2 cellular contexts compared by ENCODE assay signal in genomic region chr1:2203671-2204383, GRCh38.
TF ChIP-seq lines count a peak whose summit lies in the region.

No MANE protein-coding gene starts in this region.

TF ChIP-seq in SK-N-SH, 30 proteins besides CTCF, POLR2A, EP300 and RAD21:
- TF ChIP-seq SIN3A (IDR thresholded peaks at IDR 0.05; ENCODE audit: borderline replicate concordance, low read depth, low read length) (no peak), USF1 (IDR thresholded peaks at IDR 0.05; ENCODE audit: borderline replicate concordance, low read depth) (no peak), NFIC (IDR thresholded peaks at IDR 0.05; ENCODE audit: borderline replicate concordance) (no peak), GATA2 (CRISPR knock-in tag; IDR thresholded peaks at IDR 0.05) (no peak), MXI1 (IDR thresholded peaks at IDR 0.05; ENCODE audit: low read depth, low read length) (no peak)

TF ChIP-seq in SK-N-SH treated with all-trans-retinoic acid at 6 μM for 48 hours, 23 proteins besides CTCF, POLR2A, EP300 and RAD21:
- TF ChIP-seq PATZ1 (CRISPR knock-in tag; IDR thresholded peaks at IDR 0.05; ENCODE audit: borderline replicate concordance) (no peak), CREB5 (CRISPR knock-in tag; IDR thresholded peaks at IDR 0.05; ENCODE audit: low read depth) (no peak), TCF4 (CRISPR knock-in tag; IDR thresholded peaks at IDR 0.05; ENCODE audit: borderline replicate concordance) (no peak), CSDC2 (CRISPR knock-in tag; IDR thresholded peaks at IDR 0.05) (no peak), ISL1 (CRISPR knock-in tag; IDR thresholded peaks at IDR 0.05) (no peak), ZC3H10 (CRISPR knock-in tag; IDR thresholded peaks at IDR 0.05) (no peak), CSRNP3 (CRISPR knock-in tag; IDR thresholded peaks at IDR 0.05) (no peak), ARNTL (CRISPR knock-in tag; IDR thresholded peaks at IDR 0.05; ENCODE audit: borderline replicate concordance, low read depth) (no peak), ZNF70 (CRISPR knock-in tag; IDR thresholded peaks at IDR 0.05) (no peak), TOX (CRISPR knock-in tag; IDR thresholded peaks at IDR 0.05; ENCODE audit: borderline replicate concordance) (no peak)
